In the genomic region with DNA sequence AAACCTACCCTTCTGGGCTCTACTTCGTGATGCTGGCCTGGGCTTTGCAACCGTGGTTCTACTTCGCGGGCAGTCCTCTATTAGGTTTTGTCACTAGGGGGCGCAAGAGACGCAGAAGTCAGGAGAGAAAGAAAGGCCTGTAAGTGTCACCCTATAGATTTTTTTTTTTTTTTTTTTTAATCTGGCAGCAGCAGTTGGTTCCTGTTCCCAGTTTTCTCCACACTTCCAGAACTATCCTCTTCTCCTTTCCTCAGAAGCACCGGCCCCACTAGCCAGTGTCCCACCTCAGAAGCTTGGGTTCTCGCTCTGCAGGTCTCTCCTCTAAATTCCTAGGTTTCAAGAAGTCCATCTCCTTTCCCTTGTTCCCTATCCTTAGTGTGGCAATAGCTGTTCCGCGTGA, we compare ENCODE assay signal across 6 cellular contexts. TPM values are rescaled to one million over a fixed set of nuclear protein-coding genes. Genes with fewer than 3 reads are reported as not detected.
A peak's percentile ranks its signal among the peaks of the same experiment; 100 is the strongest.
DNase-seq lines count a peak whose midpoint lies in the region; ATAC-seq and TF ChIP-seq lines count a peak whose summit lies in the region.

No MANE protein-coding gene starts in this region.

- DNase-seq in HS-5 (ENCODE audit: low read depth): peak; percentile 51
- peak; percentile 50 for DNase-seq in SW480 (ENCODE audit: low spot score)
- DNase-seq in stimulated activated CD4-positive, alpha-beta T cell treated with anti-CD3 and anti-CD28 coated beads, Interleukin-2, amount 100 ng/mL, for 4 hours (ENCODE audit: low read depth): peak; percentile 2

- no peak overlapping the region for H3K27ac ChIP-seq in C4-2B

- TF ChIP-seq CTCF in C4-2B (conservative IDR thresholded peaks at IDR 0.05): peak; percentile 94

- peak; percentile 61 for ATAC-seq in esophagus mucosa
- ATAC-seq in HG02938 (IDR thresholded peaks at IDR 0.05; ENCODE audit: unreplicated experiment): no peak

RNA-seq across cellular contexts. Expression of a gene that starts 9.1 kb away (rescaled TPM):
- not detected for total RNA-seq in esophagus mucosa

RNA-seq across cellular contexts. Expression of a gene that starts 21.0 kb away (rescaled TPM):
- total RNA-seq in esophagus mucosa: not detected

RNA-seq across cellular contexts. Expression of a gene that starts 31.2 kb away (rescaled TPM):
- not detected for total RNA-seq in esophagus mucosa

RNA-seq across cellular contexts. Expression of a gene that starts 31.8 kb away (rescaled TPM):
- not detected for total RNA-seq in esophagus mucosa

RNA-seq across cellular contexts. Expression of a gene that starts 40.5 kb away (rescaled TPM):
- not detected for total RNA-seq in esophagus mucosa
